Comparison of ENCODE assay signal across 13 cellular contexts in genomic region chr17:45906927-45907622, GRCh38. TPM values are rescaled to one million over a fixed set of nuclear protein-coding genes. Genes with fewer than 3 reads are reported as not detected.
DNase-seq lines count a peak whose midpoint lies in the region; ATAC-seq lines count a peak whose summit lies in the region.
"Had no signal": no experiment of that assay in that cellular context is flagged by ENCODE, and none has a peak within 500 bp of the region (broad histone marks: within the 10 kb centered on the region; RNA-seq: fewer than 3 reads in every experiment).

No MANE protein-coding gene starts in this region.

- DNase-seq in activated CD8-positive, alpha-beta memory T cell treated with anti-CD3 and anti-CD28 coated beads, Interleukin-2, amount 50 U/mL, for 4 hours, result peak; percentile 29
- DNase-seq in activated CD8-positive, alpha-beta memory T cell treated with anti-CD3 and anti-CD28 coated beads, Interleukin-2, amount 50 U/mL, for 48 hours, result no peak
- DNase-seq in activated T-cell treated with anti-CD3 and anti-CD28 coated beads for 48 hours (ENCODE audit: low read depth), result peak; percentile 44
- DNase-seq in cerebellum (ENCODE audit: low spot score), result peak; percentile 59
- DNase-seq in stimulated activated CD8-positive, alpha-beta memory T cell treated with anti-CD3 and anti-CD28 coated beads, Interleukin-4, amount 100 ng/mL, for 48 hours, result peak; percentile 63
- no peak for DNase-seq in hypothalamus (lab: John Stamatoyannopoulos, UW)
- no peak for DNase-seq in RPMI8226
- DNase-seq: aorta; CD8-positive, alpha-beta memory T cell; HCEC 1CT; hippocampal formation; Kasumi-1 had no signal

- ATAC-seq in GM19023 (IDR thresholded peaks at IDR 0.05; ENCODE audit: unreplicated experiment), result no peak

RNA-seq across cellular contexts. Expression of gene MAPT, which starts 12.7 kb away (rescaled TPM):
- 90.3 TPM for total RNA-seq in cerebellum

Comparison
In these comparisons a context has a peak if more than half of its experiments do, and no peak if none do; other contexts are left out.
1. DNase-seq: peak in activated CD8-positive, alpha-beta memory T cell treated with anti-CD3 and anti-CD28 coated beads, Interleukin-2, amount 50 U/mL, for 4 hours (single experiment), activated T-cell treated with anti-CD3 and anti-CD28 coated beads for 48 hours (single experiment), cerebellum (single experiment) and stimulated activated CD8-positive, alpha-beta memory T cell treated with anti-CD3 and anti-CD28 coated beads, Interleukin-4, amount 100 ng/mL, for 48 hours (single experiment); none in activated CD8-positive, alpha-beta memory T cell treated with anti-CD3 and anti-CD28 coated beads, Interleukin-2, amount 50 U/mL, for 48 hours (single experiment), hypothalamus (0 of 51) and RPMI8226 (single experiment).